ENCODE assay signal across 21 cellular contexts in genomic region chr1:53313556-53313955, GRCh38.
"Had no signal": no experiment of that assay in that cellular context is flagged by ENCODE, and none has a peak within 500 bp of the region (broad histone marks: within the 10 kb centered on the region; RNA-seq: fewer than 3 reads in every experiment).

No MANE protein-coding gene starts in this region.

- H3K27me3 Mint-ChIP-seq: activated CD4-positive, alpha-beta memory T cell treated with anti-CD3 and anti-CD28 coated beads for 36 hours; activated naive CD8-positive, alpha-beta T cell treated with anti-CD3 and anti-CD28 coated beads, Interleukin-2, amount 50 U/mL, for 24 hours; stimulated activated naive CD8-positive, alpha-beta T cell treated with anti-CD3 and anti-CD28 coated beads, Interleukin-15, amount 100 ng/mL, for 72 hours had no signal

- H3K27ac Mint-ChIP-seq: activated CD4-positive, alpha-beta memory T cell treated with anti-CD3 and anti-CD28 coated beads for 36 hours; activated naive CD8-positive, alpha-beta T cell treated with anti-CD3 and anti-CD28 coated beads, Interleukin-2, amount 50 U/mL, for 24 hours had no signal

- H3K27me3 ChIP-seq: body of pancreas, esophagus squamous epithelium, gastrocnemius medialis, neutrophil, pancreas, right atrium auricular region, spleen, tibial artery had no signal

- H3K9me3 ChIP-seq: body of pancreas, esophagus squamous epithelium, gastrocnemius medialis, neutrophil, pancreas, psoas muscle, right atrium auricular region, spleen, tibial artery had no signal

- H3K9me3 Mint-ChIP-seq: activated CD4-positive, alpha-beta memory T cell treated with anti-CD3 and anti-CD28 coated beads for 36 hours; activated naive CD8-positive, alpha-beta T cell treated with anti-CD3 and anti-CD28 coated beads, Interleukin-2, amount 50 U/mL, for 24 hours; stimulated activated naive CD8-positive, alpha-beta T cell treated with anti-CD3 and anti-CD28 coated beads, Interleukin-15, amount 100 ng/mL, for 72 hours had no signal

- H3K4me3 Mint-ChIP-seq: activated CD4-positive, alpha-beta memory T cell treated with anti-CD3 and anti-CD28 coated beads for 36 hours; activated naive CD8-positive, alpha-beta T cell treated with anti-CD3 and anti-CD28 coated beads, Interleukin-2, amount 50 U/mL, for 24 hours; stimulated activated naive CD8-positive, alpha-beta T cell treated with anti-CD3 and anti-CD28 coated beads, Interleukin-15, amount 100 ng/mL, for 72 hours had no signal

- H3K36me3 ChIP-seq: gastrocnemius medialis, neutrophil, pancreas, right atrium auricular region, tibial artery had no signal

- FAIRE-seq: pancreas, urothelium cell line had no signal

- DNase-seq: activated CD4-positive, alpha-beta memory T cell treated with anti-CD3 and anti-CD28 coated beads for 36 hours; activated CD4-positive, alpha-beta T cell treated with anti-CD3 and anti-CD28 coated beads for 48 hours; activated gamma-delta T cell; activated naive CD4-positive, alpha-beta T cell treated with anti-CD3 and anti-CD28 coated beads, Interleukin-2, amount 50 U/mL, for 16 hours; activated naive CD8-positive, alpha-beta T cell treated with anti-CD3 and anti-CD28 coated beads, Interleukin-2, amount 50 U/mL, for 24 hours; body of pancreas; caudate nucleus; esophagus squamous epithelium; gastrocnemius medialis; hippocampal formation; stimulated activated CD4-positive, alpha-beta T cell treated with anti-CD3 and anti-CD28 coated beads, Interleukin-4, amount 100 ng/mL, for 4 hours; stimulated activated naive CD8-positive, alpha-beta T cell treated with anti-CD3 and anti-CD28 coated beads, Interleukin-15, amount 100 ng/mL, for 72 hours; T1000; tibial artery had no signal

- H3K4me1 ChIP-seq: pancreas, psoas muscle, right atrium auricular region had no signal

- H3K27ac ChIP-seq: body of pancreas, coronary artery, esophagus squamous epithelium, gastrocnemius medialis, neutrophil, pancreas, psoas muscle, right atrium auricular region, spleen, tibial artery had no signal

- H3K4me3 ChIP-seq: body of pancreas, coronary artery, esophagus squamous epithelium, gastrocnemius medialis, pancreas, psoas muscle, right atrium auricular region, spleen, tibial artery had no signal
